27 cellular contexts compared by ENCODE assay signal in genomic region chr17:79495665-79496064, GRCh38.
"Had no signal": no experiment of that assay in that cellular context is flagged by ENCODE, and none has a peak within 500 bp of the region (broad histone marks: within the 10 kb centered on the region; RNA-seq: fewer than 3 reads in every experiment).

No MANE protein-coding gene starts in this region.

- H3K27me3 Mint-ChIP-seq: activated CD4-positive, alpha-beta T cell treated with anti-CD3 and anti-CD28 coated beads, Interleukin-2, amount 10 ng/mL, durations not matched to agents 24 days and 14 days; activated CD8-positive, alpha-beta memory T cell treated with anti-CD3 and anti-CD28 coated beads, Interleukin-2, amount 10 ng/mL, durations not matched to agents 7 days and 5 days; activated naive CD8-positive, alpha-beta T cell had no signal

- H3K27me3 ChIP-seq: Peyer's patch had no signal

- H3K9me3 ChIP-seq: MG63, Peyer's patch, SJCRH30 had no signal

- H3K4me3 ChIP-seq: MG63, Peyer's patch, SJCRH30 had no signal

- H3K27ac ChIP-seq: Peyer's patch, RWPE1, SJCRH30 had no signal

- H3K27ac Mint-ChIP-seq: activated CD4-positive, alpha-beta T cell treated with anti-CD3 and anti-CD28 coated beads, Interleukin-2, amount 10 ng/mL, durations not matched to agents 24 days and 14 days; activated CD8-positive, alpha-beta memory T cell treated with anti-CD3 and anti-CD28 coated beads, Interleukin-2, amount 10 ng/mL, durations not matched to agents 7 days and 5 days; activated naive CD8-positive, alpha-beta T cell; activated T-cell treated with anti-CD3 and anti-CD28 coated beads, Interleukin-2, amount 50 U/mL, for 24 hours; activated T-helper 1 cell treated with anti-CD3 and anti-CD28 coated beads, Interleukin-12 subunit alpha, Interleukin-12 subunit beta, Interleukin-2, Interleukin-4 antibody, amounts not matched to agents 30 ng/mL and 10 ng/mL and 1 ng/mL, durations not matched to agents 14 hours and 24 hours and 36 hours; T-helper 1 cell treated with Interleukin-12 subunit alpha and Interleukin-12 subunit beta and Interleukin-4 antibody, amounts not matched to agents 30 μg/mL and 1 μg/mL, for 36 hours; WTC11 had no signal

- H3K4me3 Mint-ChIP-seq: activated CD4-positive, alpha-beta T cell treated with anti-CD3 and anti-CD28 coated beads, Interleukin-2, amount 10 ng/mL, durations not matched to agents 24 days and 14 days; activated CD8-positive, alpha-beta memory T cell treated with anti-CD3 and anti-CD28 coated beads, Interleukin-2, amount 10 ng/mL, durations not matched to agents 7 days and 5 days; activated naive CD8-positive, alpha-beta T cell; activated T-cell treated with anti-CD3 and anti-CD28 coated beads, Interleukin-2, amount 50 U/mL, for 24 hours; activated T-helper 1 cell treated with anti-CD3 and anti-CD28 coated beads, Interleukin-12 subunit alpha, Interleukin-12 subunit beta, Interleukin-2, Interleukin-4 antibody, amounts not matched to agents 30 ng/mL and 10 ng/mL and 1 ng/mL, durations not matched to agents 14 hours and 24 hours and 36 hours; brain; central memory CD8-positive, alpha-beta T cell; T-helper 1 cell treated with Interleukin-12 subunit alpha and Interleukin-12 subunit beta and Interleukin-4 antibody, amounts not matched to agents 30 μg/mL and 1 μg/mL, for 36 hours; WTC11 had no signal

- H3K36me3 ChIP-seq: MG63, Peyer's patch, SJCRH30 had no signal

- H3K4me1 Mint-ChIP-seq: activated CD4-positive, alpha-beta T cell treated with anti-CD3 and anti-CD28 coated beads, Interleukin-2, amount 10 ng/mL, durations not matched to agents 24 days and 14 days; activated CD8-positive, alpha-beta memory T cell treated with anti-CD3 and anti-CD28 coated beads, Interleukin-2, amount 10 ng/mL, durations not matched to agents 7 days and 5 days; central memory CD8-positive, alpha-beta T cell had no signal

- DNase-seq: activated CD4-positive, alpha-beta T cell treated with anti-CD3 and anti-CD28 coated beads, Interleukin-2, amount 10 ng/mL, durations not matched to agents 24 days and 14 days; activated CD4-positive, alpha-beta T cell treated with anti-CD3 and anti-CD28 coated beads, Interleukin-2, amount 50 U/mL, for 48 hours; activated CD4-positive, CD25-positive, alpha-beta regulatory T cell treated with anti-CD3 and anti-CD28 coated beads, Interleukin-2, amount 50 U/mL, for 72 hours; activated CD8-positive, alpha-beta memory T cell treated with anti-CD3 and anti-CD28 coated beads, Interleukin-2, amount 10 ng/mL, durations not matched to agents 7 days and 5 days; activated effector memory CD4-positive, alpha-beta T cell treated with anti-CD3 and anti-CD28 coated beads, Interleukin-2, amount 50 U/mL, for 16 hours; activated naive CD4-positive, alpha-beta T cell treated with Interleukin-2 at 50 U/mL for 16 hours; activated T-cell treated with anti-CD3 and anti-CD28 coated beads, Interleukin-2, amount 50 U/mL, for 24 hours; amygdala; MG63; MV-4-11; NCI-H1092 treated with DMSO at 0.1 percent for 48 hours; NCI-H1417 treated with DMSO at 0.1 percent for 48 hours; NCI-H187; NCI-H2081; NCI-H510A treated with DMSO at 0.1 percent for 48 hours; NCI-H774; NK-92 treated with Interleukin-12 subunit alpha and Interleukin-12 subunit beta, amount 100 ng/mL, for 24 hours; Peyer's patch; Right ventricle myocardium superior; SJCRH30 had no signal

- H3K4me1 ChIP-seq: Peyer's patch, SJCRH30 had no signal

- ATAC-seq: activated CD8-positive, alpha-beta memory T cell treated with anti-CD3 and anti-CD28 coated beads, Interleukin-2, amount 10 ng/mL, durations not matched to agents 7 days and 5 days; WTC11 had no signal

- H3K36me3 Mint-ChIP-seq: activated CD8-positive, alpha-beta memory T cell treated with anti-CD3 and anti-CD28 coated beads, Interleukin-2, amount 10 ng/mL, durations not matched to agents 7 days and 5 days; activated naive CD8-positive, alpha-beta T cell had no signal
